In genomic region chrX:147917700-147918694, GRCh38 we compare ENCODE assay signal across 1 cellular context.
TF ChIP-seq lines count a peak whose summit lies in the region.

No MANE protein-coding gene starts in this region.

TF ChIP-seq in GM12878, 131 proteins besides CTCF, POLR2A, EP300 and RAD21 (continued from another document and continues in another):
- TF ChIP-seq USF1 (IDR thresholded peaks at IDR 0.05; ENCODE audit: borderline replicate concordance, extremely low read length, insufficient read depth, low read depth, low read length): no peak
- TF ChIP-seq NR2F1 (conservative IDR thresholded peaks at IDR 0.05): 0 out of 2 replicates have a peak, but pooled peaks have one; percentile 33
- TF ChIP-seq PAX5 (IDR thresholded peaks at IDR 0.05; ENCODE audit: borderline replicate concordance, low read depth, low read length): no peak
- TF ChIP-seq GABPA (IDR thresholded peaks at IDR 0.05; ENCODE audit: low read depth): peak; percentile 77
- TF ChIP-seq IRF4 (IDR thresholded peaks at IDR 0.05; ENCODE audit: low read depth, low read length): no peak
- 0 out of 2 replicates have a peak, but pooled peaks have one; percentile 16 for TF ChIP-seq NFIC (IDR thresholded peaks at IDR 0.05; ENCODE audit: low read depth, low read length)
- TF ChIP-seq CREM (IDR thresholded peaks at IDR 0.05; ENCODE audit: low read depth): peak; percentile 25; the same call in 1 of the 2 replicates
- no peak for TF ChIP-seq MYB (IDR thresholded peaks at IDR 0.05; ENCODE audit: borderline replicate concordance, low read depth, low read length)
- TF ChIP-seq RUNX3 (IDR thresholded peaks at IDR 0.05; ENCODE audit: low read length): no peak
- TF ChIP-seq CHD1 (IDR thresholded peaks at IDR 0.05; ENCODE audit: low read depth, low read length): no peak
- no peak for TF ChIP-seq SIX5 (IDR thresholded peaks at IDR 0.05; ENCODE audit: low read depth, low read length, severe bottlenecking)
- TF ChIP-seq ZBTB33 (IDR thresholded peaks at IDR 0.05): no peak
- TF ChIP-seq HCFC1 (IDR thresholded peaks at IDR 0.05; ENCODE audit: low read length): no peak
- TF ChIP-seq WRNIP1 (IDR thresholded peaks at IDR 0.05; ENCODE audit: borderline replicate concordance, low read depth, low read length): no peak
- TF ChIP-seq, protein P1, sequence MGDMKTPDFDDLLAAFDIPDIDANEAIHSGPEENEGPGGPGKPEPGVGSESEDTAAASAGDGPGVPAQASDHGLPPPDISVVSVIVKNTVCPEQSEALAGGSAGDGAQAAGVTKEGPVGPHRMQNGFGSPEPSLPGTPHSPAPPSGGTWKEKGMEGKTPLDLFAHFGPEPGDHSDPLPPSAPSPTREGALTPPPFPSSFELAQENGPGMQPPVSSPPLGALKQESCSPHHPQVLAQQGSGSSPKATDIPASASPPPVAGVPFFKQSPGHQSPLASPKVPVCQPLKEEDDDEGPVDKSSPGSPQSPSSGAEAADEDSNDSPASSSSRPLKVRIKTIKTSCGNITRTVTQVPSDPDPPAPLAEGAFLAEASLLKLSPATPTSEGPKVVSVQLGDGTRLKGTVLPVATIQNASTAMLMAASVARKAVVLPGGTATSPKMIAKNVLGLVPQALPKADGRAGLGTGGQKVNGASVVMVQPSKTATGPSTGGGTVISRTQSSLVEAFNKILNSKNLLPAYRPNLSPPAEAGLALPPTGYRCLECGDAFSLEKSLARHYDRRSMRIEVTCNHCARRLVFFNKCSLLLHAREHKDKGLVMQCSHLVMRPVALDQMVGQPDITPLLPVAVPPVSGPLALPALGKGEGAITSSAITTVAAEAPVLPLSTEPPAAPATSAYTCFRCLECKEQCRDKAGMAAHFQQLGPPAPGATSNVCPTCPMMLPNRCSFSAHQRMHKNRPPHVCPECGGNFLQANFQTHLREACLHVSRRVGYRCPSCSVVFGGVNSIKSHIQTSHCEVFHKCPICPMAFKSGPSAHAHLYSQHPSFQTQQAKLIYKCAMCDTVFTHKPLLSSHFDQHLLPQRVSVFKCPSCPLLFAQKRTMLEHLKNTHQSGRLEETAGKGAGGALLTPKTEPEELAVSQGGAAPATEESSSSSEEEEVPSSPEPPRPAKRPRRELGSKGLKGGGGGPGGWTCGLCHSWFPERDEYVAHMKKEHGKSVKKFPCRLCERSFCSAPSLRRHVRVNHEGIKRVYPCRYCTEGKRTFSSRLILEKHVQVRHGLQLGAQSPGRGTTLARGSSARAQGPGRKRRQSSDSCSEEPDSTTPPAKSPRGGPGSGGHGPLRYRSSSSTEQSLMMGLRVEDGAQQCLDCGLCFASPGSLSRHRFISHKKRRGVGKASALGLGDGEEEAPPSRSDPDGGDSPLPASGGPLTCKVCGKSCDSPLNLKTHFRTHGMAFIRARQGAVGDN (IDR thresholded peaks at IDR 0.05): no peak
- no peak for TF ChIP-seq E2F8 (IDR thresholded peaks at IDR 0.05; ENCODE audit: low read depth, partially characterized antibody)
- 0 out of 2 replicates have a peak, but pooled peaks have one; percentile 35 for TF ChIP-seq JUND (IDR thresholded peaks at IDR 0.05; ENCODE audit: low read depth, low read length)
- TF ChIP-seq POLR2AphosphoS2 (IDR thresholded peaks at IDR 0.05; ENCODE audit: low read depth, low read length): no peak
- TF ChIP-seq RAD51 (IDR thresholded peaks at IDR 0.05): no peak
- TF ChIP-seq SUPT20H (IDR thresholded peaks at IDR 0.05; ENCODE audit: borderline replicate concordance, control insufficient read depth, low read depth, low read length): no peak
- TF ChIP-seq CBX5 (IDR thresholded peaks at IDR 0.05; ENCODE audit: low read depth): no peak
- TF ChIP-seq TCF3 (IDR thresholded peaks at IDR 0.05; ENCODE audit: borderline replicate concordance, insufficient read depth, low read depth, low read length): no peak
- no peak for TF ChIP-seq YBX1 (IDR thresholded peaks at IDR 0.05)
- no peak for TF ChIP-seq GATAD2B (conservative IDR thresholded peaks at IDR 0.05; ENCODE audit: low read depth)
- no peak for TF ChIP-seq ATF7 (IDR thresholded peaks at IDR 0.05; ENCODE audit: low read depth)
- TF ChIP-seq, protein P2, sequence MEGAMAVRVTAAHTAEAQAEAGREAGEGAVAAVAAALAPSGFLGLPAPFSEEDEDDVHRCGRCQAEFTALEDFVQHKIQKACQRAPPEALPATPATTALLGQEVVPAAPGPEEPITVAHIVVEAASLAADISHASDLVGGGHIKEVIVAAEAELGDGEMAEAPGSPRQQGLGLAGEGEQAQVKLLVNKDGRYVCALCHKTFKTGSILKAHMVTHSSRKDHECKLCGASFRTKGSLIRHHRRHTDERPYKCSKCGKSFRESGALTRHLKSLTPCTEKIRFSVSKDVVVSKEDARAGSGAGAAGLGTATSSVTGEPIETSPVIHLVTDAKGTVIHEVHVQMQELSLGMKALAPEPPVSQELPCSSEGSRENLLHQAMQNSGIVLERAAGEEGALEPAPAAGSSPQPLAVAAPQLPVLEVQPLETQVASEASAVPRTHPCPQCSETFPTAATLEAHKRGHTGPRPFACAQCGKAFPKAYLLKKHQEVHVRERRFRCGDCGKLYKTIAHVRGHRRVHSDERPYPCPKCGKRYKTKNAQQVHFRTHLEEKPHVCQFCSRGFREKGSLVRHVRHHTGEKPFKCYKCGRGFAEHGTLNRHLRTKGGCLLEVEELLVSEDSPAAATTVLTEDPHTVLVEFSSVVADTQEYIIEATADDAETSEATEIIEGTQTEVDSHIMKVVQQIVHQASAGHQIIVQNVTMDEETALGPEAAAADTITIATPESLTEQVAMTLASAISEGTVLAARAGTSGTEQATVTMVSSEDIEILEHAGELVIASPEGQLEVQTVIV (IDR thresholded peaks at IDR 0.05; ENCODE audit: borderline replicate concordance, partially characterized antibody): no peak
- TF ChIP-seq HDGF (IDR thresholded peaks at IDR 0.05): no peak
- no peak for TF ChIP-seq RB1 (IDR thresholded peaks at IDR 0.05; ENCODE audit: borderline replicate concordance)
- peak; percentile 95 for TF ChIP-seq ZNF384 (IDR thresholded peaks at IDR 0.05; ENCODE audit: borderline replicate concordance, low read depth, low read length)
- no peak for TF ChIP-seq YY1 (IDR thresholded peaks at IDR 0.05; ENCODE audit: low read depth, low read length)
- TF ChIP-seq ZNF274 (IDR thresholded peaks at IDR 0.05; ENCODE audit: insufficient read depth, insufficient read length): no peak
- TF ChIP-seq HDAC2 (IDR thresholded peaks at IDR 0.05): no peak
- no peak for TF ChIP-seq NKRF (conservative IDR thresholded peaks at IDR 0.05)
- TF ChIP-seq ZZZ3 (IDR thresholded peaks at IDR 0.05; ENCODE audit: control insufficient read depth, insufficient read length, low read depth): no peak
- no peak for TF ChIP-seq FOS (IDR thresholded peaks at IDR 0.05; ENCODE audit: borderline replicate concordance, extremely low read depth, insufficient read length)
- no peak for TF ChIP-seq BCL11A (IDR thresholded peaks at IDR 0.05; ENCODE audit: low read depth, low read length)
- no peak for TF ChIP-seq PRDM15 (CRISPR knock-in tag; IDR thresholded peaks at IDR 0.05)
- no peak for TF ChIP-seq DPF2 (IDR thresholded peaks at IDR 0.05)
- no peak for TF ChIP-seq POLR2AphosphoS5 (IDR thresholded peaks at IDR 0.05; ENCODE audit: low read length)
- TF ChIP-seq EED (IDR thresholded peaks at IDR 0.05; ENCODE audit: low read depth): no peak
- no peak for TF ChIP-seq SP1 (IDR thresholded peaks at IDR 0.05; ENCODE audit: low read depth, low read length)
- TF ChIP-seq, protein P3, sequence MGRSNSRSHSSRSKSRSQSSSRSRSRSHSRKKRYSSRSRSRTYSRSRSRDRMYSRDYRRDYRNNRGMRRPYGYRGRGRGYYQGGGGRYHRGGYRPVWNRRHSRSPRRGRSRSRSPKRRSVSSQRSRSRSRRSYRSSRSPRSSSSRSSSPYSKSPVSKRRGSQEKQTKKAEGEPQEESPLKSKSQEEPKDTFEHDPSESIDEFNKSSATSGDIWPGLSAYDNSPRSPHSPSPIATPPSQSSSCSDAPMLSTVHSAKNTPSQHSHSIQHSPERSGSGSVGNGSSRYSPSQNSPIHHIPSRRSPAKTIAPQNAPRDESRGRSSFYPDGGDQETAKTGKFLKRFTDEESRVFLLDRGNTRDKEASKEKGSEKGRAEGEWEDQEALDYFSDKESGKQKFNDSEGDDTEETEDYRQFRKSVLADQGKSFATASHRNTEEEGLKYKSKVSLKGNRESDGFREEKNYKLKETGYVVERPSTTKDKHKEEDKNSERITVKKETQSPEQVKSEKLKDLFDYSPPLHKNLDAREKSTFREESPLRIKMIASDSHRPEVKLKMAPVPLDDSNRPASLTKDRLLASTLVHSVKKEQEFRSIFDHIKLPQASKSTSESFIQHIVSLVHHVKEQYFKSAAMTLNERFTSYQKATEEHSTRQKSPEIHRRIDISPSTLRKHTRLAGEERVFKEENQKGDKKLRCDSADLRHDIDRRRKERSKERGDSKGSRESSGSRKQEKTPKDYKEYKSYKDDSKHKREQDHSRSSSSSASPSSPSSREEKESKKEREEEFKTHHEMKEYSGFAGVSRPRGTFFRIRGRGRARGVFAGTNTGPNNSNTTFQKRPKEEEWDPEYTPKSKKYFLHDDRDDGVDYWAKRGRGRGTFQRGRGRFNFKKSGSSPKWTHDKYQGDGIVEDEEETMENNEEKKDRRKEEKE (IDR thresholded peaks at IDR 0.05): no peak
- no peak for TF ChIP-seq MTA3 (IDR thresholded peaks at IDR 0.05; ENCODE audit: borderline replicate concordance, low read length)
- TF ChIP-seq KAT2A (conservative IDR thresholded peaks at IDR 0.05; ENCODE audit: control insufficient read depth, low read depth, low read length): no peak
